8 cellular contexts compared by ENCODE assay signal in the genomic region with DNA sequence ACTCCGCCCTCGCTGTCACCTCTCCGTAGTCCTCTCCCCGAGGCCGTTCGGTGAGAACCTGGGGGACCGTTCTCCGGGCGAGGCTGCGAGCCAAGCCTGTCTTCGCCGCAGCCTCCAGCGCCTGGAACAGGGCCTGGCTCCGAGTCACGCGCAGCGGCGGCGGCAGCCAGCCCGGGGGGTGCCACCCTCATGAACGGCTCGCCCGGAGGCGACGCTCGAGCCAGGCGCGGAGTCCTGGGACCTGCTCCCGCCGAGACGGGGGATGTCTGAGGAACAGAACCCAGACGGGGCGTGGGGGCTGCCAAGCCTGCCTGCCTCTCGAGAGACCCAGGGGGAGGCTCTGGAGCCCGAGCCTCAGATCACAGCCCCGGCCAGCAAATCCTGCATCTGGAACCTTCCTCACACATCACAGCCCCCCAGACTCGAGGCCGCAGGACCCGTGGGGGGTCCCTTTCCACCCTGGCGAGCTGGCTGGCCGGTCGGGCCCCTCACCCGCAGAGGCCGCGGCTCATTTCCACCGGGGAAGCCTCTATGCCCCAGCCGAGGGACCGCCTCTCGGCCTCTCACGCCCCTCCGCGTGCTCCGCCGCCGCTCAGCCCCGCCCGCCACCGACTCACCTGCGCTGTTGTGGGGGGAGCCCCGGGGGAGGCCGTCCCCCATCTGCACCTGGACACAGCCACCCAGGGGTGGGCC. TPM values are rescaled to one million over a fixed set of nuclear protein-coding genes. Genes with fewer than 3 reads are reported as not detected.
DNase-seq lines count a peak whose midpoint lies in the region; ATAC-seq, FAIRE-seq and TF ChIP-seq lines count a peak whose summit lies in the region.

No MANE protein-coding gene starts in this region.

- POLR2A ChIA-PET in activated CD4-positive, alpha-beta memory T cell treated with anti-CD3 and anti-CD28 coated beads, Interleukin-2, amount 10 ng/mL, durations not matched to agents 7 days and 5 days (lab: Charles Lee) = interaction anchor here (0.6 to 1.0 kb wide), 3 partner anchors 9 to 222 kb away, joined by 3 read pairs; a partner anchor contains a TSS

- H3K36me3 ChIP-seq in prostate gland = no peaks in the 10 kb centered on the region
- peaks cover 2 to 5% of the 10 kb centered on the region in 2 donors for H3K36me3 ChIP-seq in small intestine (ENCODE audit: control insufficient read depth in 2 of 2, insufficient read depth in 2 of 2, low read length in 2 of 2)

- 3% methylated on average over 30 of the region's 61 CpGs for WGBS in prostate gland
- WGBS in small intestine, 3 donors = 2% methylated on average over 54 to 61 of the region's 61 CpGs

- intact Hi-C loops in prostate gland (cut with DNase I) = no loop called here

- peaks cover 42% of the 10 kb centered on the region for H3K27me3 Mint-ChIP-seq in activated CD4-positive, alpha-beta memory T cell treated with anti-CD3 and anti-CD28 coated beads, Interleukin-2, amount 10 ng/mL, durations not matched to agents 7 days and 5 days

- TF ChIP-seq POLR2A in prostate gland (IDR thresholded peaks at IDR 0.05) = no peak

- no peak overlapping the region for H3K27ac Mint-ChIP-seq in activated CD4-positive, alpha-beta memory T cell treated with anti-CD3 and anti-CD28 coated beads, Interleukin-2, amount 10 ng/mL, durations not matched to agents 7 days and 5 days

- H3K4me3 ChIP-seq in prostate gland (peak overlapping the region in 1 of 2 donors; percentile 23), small intestine (ENCODE audit: low read depth in 1 of 2, low read length in 2 of 2) (peak overlapping the region in 1 of 2 donors; percentile 37)

- no peak for ATAC-seq in GM21390 (IDR thresholded peaks at IDR 0.05; ENCODE audit: unreplicated experiment)

- CTCF ChIA-PET in activated CD4-positive, alpha-beta memory T cell treated with anti-CD3 and anti-CD28 coated beads, Interleukin-2, amount 10 ng/mL, durations not matched to agents 7 days and 5 days (lab: Charles Lee) = no interaction called here

- peaks cover 40% of the 10 kb centered on the region for H3K4me1 Mint-ChIP-seq in activated CD4-positive, alpha-beta memory T cell treated with anti-CD3 and anti-CD28 coated beads, Interleukin-2, amount 10 ng/mL, durations not matched to agents 7 days and 5 days

- no peak overlapping the region for H3K27ac ChIP-seq in prostate gland
- no peak overlapping the region for H3K27ac ChIP-seq in small intestine (ENCODE audit: low read depth in 1 of 2, low read length in 1 of 2)

- FAIRE-seq in frontal cortex (lab: Jason Lieb, UNC) = no peak
- no peak for FAIRE-seq in small intestine (lab: Jason Lieb, UNC)

- H3K4me1 ChIP-seq in prostate gland (replicated peaks) = peaks cover 9% of the 10 kb centered on the region
- H3K4me1 ChIP-seq in small intestine (ENCODE audit: control insufficient read depth in 2 of 2, insufficient read depth in 1 of 2, low read depth in 1 of 2, low read length in 1 of 2) = peaks cover 0 to 3% of the 10 kb centered on the region in 2 donors

- H3K27me3 ChIP-seq in prostate gland (replicated peaks; ENCODE audit: insufficient read depth) = peaks cover 23% of the 10 kb centered on the region
- peaks cover 6 to 35% of the 10 kb centered on the region in 2 donors for H3K27me3 ChIP-seq in small intestine (ENCODE audit: control insufficient read depth in 2 of 2, insufficient read depth in 2 of 2, low read length in 2 of 2)

- TF ChIP-seq CTCF in GM10266 (IDR thresholded peaks at IDR 0.05; ENCODE audit: control insufficient read depth, insufficient read depth, low read depth, missing control alignments) (no peak), prostate gland (IDR thresholded peaks at IDR 0.05) (no peak)

- peak; percentile 47 for DNase-seq in GM10266 (ENCODE audit: extremely low spot score)
- peak; percentile 35 for DNase-seq in activated CD4-positive, alpha-beta memory T cell treated with anti-CD3 and anti-CD28 coated beads, Interleukin-2, amount 10 ng/mL, durations not matched to agents 7 days and 5 days
- peak; percentile 83 to 90 for DNase-seq in frontal cortex (ENCODE audit: low spot score in 2 of 2)
- DNase-seq in prostate gland (ENCODE audit: low spot score) = peak; percentile 27
- no peak for DNase-seq in DMS114 treated with DMSO at 0.1 percent for 48 hours (lab: John Stamatoyannopoulos, UW; ENCODE audit: unreplicated experiment)
- DNase-seq in small intestine = no peak
- DNase-seq in NCI-H2107 treated with DMSO at 0.1 percent for 48 hours (lab: John Stamatoyannopoulos, UW; ENCODE audit: unreplicated experiment) = no peak

- H3K4me3 Mint-ChIP-seq in activated CD4-positive, alpha-beta memory T cell treated with anti-CD3 and anti-CD28 coated beads, Interleukin-2, amount 10 ng/mL, durations not matched to agents 7 days and 5 days = no peak overlapping the region

- no peaks in the 10 kb centered on the region for H3K9me3 Mint-ChIP-seq in activated CD4-positive, alpha-beta memory T cell treated with anti-CD3 and anti-CD28 coated beads, Interleukin-2, amount 10 ng/mL, durations not matched to agents 7 days and 5 days

- H3K9me3 ChIP-seq in prostate gland (no peaks in the 10 kb centered on the region), small intestine (ENCODE audit: control insufficient read depth, low read depth) (no peaks in the 10 kb centered on the region)

- H3K36me3 Mint-ChIP-seq in activated CD4-positive, alpha-beta memory T cell treated with anti-CD3 and anti-CD28 coated beads, Interleukin-2, amount 10 ng/mL, durations not matched to agents 7 days and 5 days (ENCODE audit: low read depth) = peaks cover 9% of the 10 kb centered on the region

RNA-seq across cellular contexts. Expression of a gene that starts 4.1 kb away (rescaled TPM):
- not detected for total RNA-seq in activated CD4-positive, alpha-beta memory T cell treated with anti-CD3 and anti-CD28 coated beads, Interleukin-2, amount 10 ng/mL, durations not matched to agents 7 days and 5 days
- total RNA-seq in frontal cortex (not detected), prostate gland (not detected)
- under 1 TPM in 1 of 3 donors, not detected in 2; 0.04 TPM for polyA plus RNA-seq in small intestine

RNA-seq across cellular contexts. Expression of a gene that starts 15.9 kb away (rescaled TPM):
- 1 to 10 TPM; 2.3 to 2.6 TPM for total RNA-seq in activated CD4-positive, alpha-beta memory T cell treated with anti-CD3 and anti-CD28 coated beads, Interleukin-2, amount 10 ng/mL, durations not matched to agents 7 days and 5 days
- total RNA-seq in frontal cortex (under 0.01 TPM), prostate gland (under 1 TPM; 0.17 to 0.36 TPM)
- polyA plus RNA-seq in small intestine = 1 to 10 TPM in 1 of 3 donors, under 1 TPM in 1, not detected in 1; 0.54 to 1.3 TPM

RNA-seq across cellular contexts. Expression of a gene that starts 36.2 kb away (rescaled TPM):
- 10 to 100 TPM; 71.8 to 81.2 TPM for total RNA-seq in activated CD4-positive, alpha-beta memory T cell treated with anti-CD3 and anti-CD28 coated beads, Interleukin-2, amount 10 ng/mL, durations not matched to agents 7 days and 5 days
- total RNA-seq in frontal cortex (3.7 TPM), prostate gland (10 to 100 TPM; 10.3 to 10.8 TPM)
- polyA plus RNA-seq in small intestine = 10 to 100 TPM in 1 of 3 donors, 1 to 10 TPM in 2; 2.2 to 42.0 (median 4.7) TPM

RNA-seq across cellular contexts. Expression of a gene that starts 58.5 kb away (rescaled TPM):
- total RNA-seq in activated CD4-positive, alpha-beta memory T cell treated with anti-CD3 and anti-CD28 coated beads, Interleukin-2, amount 10 ng/mL, durations not matched to agents 7 days and 5 days = 1 to 10 TPM; 2.8 to 3.2 TPM
- total RNA-seq in frontal cortex = 123 TPM
- total RNA-seq in prostate gland = 1 to 10 TPM in 1 of 2 donors, under 1 TPM in 1; 0.46 to 2.3 TPM
- polyA plus RNA-seq in small intestine = 1 to 10 TPM in 1 of 3 donors, under 1 TPM in 1, not detected in 1; 0.81 to 1.2 TPM

Comparison
In these comparisons a context has a peak if more than half of its experiments do, and no peak if none do; other contexts are left out.
1. DNase-seq: peak in GM10266 (single experiment), activated CD4-positive, alpha-beta memory T cell treated with anti-CD3 and anti-CD28 coated beads, Interleukin-2, amount 10 ng/mL, durations not matched to agents 7 days and 5 days (single experiment), frontal cortex (2 of 2) and prostate gland (single experiment); none in DMS114 treated with DMSO at 0.1 percent for 48 hours (single experiment), small intestine (single experiment) and NCI-H2107 treated with DMSO at 0.1 percent for 48 hours (single experiment).
2. RNA of a gene that starts 36.2 kb away (total RNA-seq): 71.8 to 81.2 TPM in activated CD4-positive, alpha-beta memory T cell treated with anti-CD3 and anti-CD28 coated beads, Interleukin-2, amount 10 ng/mL, durations not matched to agents 7 days and 5 days; 10.3 to 10.8 TPM in prostate gland and 3.7 TPM in frontal cortex (single experiment); every median in the first group is over 4 times any median in the second.